Comparison of ENCODE assay signal across 1 cellular context in the genomic region with DNA sequence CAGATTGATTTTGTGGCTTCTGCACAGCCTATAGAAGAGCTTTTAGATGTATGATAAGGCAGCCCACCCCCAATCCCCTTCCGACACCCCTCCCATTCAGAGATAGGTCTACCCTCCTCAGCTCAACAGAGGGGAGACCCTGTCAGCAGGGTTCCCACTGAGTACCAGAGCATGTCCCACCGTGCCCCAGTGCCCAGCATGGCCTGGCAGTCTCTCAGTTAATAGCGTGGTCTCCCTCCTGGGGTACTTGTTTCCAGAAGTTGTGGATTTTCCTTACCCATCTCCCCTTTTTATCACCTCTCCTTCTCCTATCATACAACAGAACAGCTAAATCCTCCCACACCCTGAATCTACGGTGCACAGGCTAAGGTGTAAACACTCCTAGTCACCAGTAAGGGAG.
TF ChIP-seq lines count a peak whose summit lies in the region.

No MANE protein-coding gene starts in this region.

TF ChIP-seq in GM23338, 12 proteins besides CTCF, POLR2A, EP300 and RAD21 (continued from another document):
- TF ChIP-seq, protein P1, sequence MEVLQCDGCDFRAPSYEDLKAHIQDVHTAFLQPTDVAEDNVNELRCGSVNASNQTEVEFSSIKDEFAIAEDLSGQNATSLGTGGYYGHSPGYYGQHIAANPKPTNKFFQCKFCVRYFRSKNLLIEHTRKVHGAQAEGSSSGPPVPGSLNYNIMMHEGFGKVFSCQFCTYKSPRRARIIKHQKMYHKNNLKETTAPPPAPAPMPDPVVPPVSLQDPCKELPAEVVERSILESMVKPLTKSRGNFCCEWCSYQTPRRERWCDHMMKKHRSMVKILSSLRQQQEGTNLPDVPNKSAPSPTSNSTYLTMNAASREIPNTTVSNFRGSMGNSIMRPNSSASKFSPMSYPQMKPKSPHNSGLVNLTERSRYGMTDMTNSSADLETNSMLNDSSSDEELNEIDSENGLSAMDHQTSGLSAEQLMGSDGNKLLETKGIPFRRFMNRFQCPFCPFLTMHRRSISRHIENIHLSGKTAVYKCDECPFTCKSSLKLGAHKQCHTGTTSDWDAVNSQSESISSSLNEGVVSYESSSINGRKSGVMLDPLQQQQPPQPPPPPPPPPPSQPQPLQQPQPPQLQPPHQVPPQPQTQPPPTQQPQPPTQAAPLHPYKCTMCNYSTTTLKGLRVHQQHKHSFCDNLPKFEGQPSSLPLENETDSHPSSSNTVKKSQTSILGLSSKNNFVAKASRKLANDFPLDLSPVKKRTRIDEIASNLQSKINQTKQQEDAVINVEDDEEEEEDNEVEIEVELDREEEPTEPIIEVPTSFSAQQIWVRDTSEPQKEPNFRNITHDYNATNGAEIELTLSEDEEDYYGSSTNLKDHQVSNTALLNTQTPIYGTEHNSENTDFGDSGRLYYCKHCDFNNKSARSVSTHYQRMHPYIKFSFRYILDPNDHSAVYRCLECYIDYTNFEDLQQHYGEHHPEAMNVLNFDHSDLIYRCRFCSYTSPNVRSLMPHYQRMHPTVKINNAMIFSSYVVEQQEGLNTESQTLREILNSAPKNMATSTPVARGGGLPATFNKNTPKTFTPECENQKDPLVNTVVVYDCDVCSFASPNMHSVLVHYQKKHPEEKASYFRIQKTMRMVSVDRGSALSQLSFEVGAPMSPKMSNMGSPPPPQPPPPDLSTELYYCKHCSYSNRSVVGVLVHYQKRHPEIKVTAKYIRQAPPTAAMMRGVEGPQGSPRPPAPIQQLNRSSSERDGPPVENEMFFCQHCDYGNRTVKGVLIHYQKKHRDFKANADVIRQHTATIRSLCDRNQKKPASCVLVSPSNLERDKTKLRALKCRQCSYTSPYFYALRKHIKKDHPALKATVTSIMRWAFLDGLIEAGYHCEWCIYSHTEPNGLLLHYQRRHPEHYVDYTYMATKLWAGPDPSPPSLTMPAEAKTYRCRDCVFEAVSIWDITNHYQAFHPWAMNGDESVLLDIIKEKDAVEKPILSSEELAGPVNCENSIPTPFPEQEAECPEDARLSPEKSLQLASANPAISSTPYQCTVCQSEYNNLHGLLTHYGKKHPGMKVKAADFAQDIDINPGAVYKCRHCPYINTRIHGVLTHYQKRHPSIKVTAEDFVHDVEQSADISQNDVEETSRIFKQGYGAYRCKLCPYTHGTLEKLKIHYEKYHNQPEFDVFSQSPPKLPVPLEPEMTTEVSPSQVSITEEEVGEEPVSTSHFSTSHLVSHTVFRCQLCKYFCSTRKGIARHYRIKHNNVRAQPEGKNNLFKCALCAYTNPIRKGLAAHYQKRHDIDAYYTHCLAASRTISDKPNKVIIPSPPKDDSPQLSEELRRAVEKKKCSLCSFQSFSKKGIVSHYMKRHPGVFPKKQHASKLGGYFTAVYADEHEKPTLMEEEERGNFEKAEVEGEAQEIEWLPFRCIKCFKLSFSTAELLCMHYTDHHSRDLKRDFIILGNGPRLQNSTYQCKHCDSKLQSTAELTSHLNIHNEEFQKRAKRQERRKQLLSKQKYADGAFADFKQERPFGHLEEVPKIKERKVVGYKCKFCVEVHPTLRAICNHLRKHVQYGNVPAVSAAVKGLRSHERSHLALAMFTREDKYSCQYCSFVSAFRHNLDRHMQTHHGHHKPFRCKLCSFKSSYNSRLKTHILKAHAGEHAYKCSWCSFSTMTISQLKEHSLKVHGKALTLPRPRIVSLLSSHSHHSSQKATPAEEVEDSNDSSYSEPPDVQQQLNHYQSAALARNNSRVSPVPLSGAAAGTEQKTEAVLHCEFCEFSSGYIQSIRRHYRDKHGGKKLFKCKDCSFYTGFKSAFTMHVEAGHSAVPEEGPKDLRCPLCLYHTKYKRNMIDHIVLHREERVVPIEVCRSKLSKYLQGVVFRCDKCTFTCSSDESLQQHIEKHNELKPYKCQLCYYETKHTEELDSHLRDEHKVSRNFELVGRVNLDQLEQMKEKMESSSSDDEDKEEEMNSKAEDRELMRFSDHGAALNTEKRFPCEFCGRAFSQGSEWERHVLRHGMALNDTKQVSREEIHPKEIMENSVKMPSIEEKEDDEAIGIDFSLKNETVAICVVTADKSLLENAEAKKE (CRISPR knock-in tag; IDR thresholded peaks at IDR 0.05), result no peak
- no peak for TF ChIP-seq NANOG (IDR thresholded peaks at IDR 0.05; ENCODE audit: borderline replicate concordance)
TF ChIP-seq in GM23338: peak in this region for 0.
